In genomic region chr1:65255088-65256050, GRCh38 we compare ENCODE assay signal across 8 cellular contexts. TPM values are rescaled to one million over a fixed set of nuclear protein-coding genes. Genes with fewer than 3 reads are reported as not detected.
A peak's percentile ranks its signal among the peaks of the same experiment; 100 is the strongest.
DNase-seq lines count a peak whose midpoint lies in the region; ATAC-seq and TF ChIP-seq lines count a peak whose summit lies in the region.

No MANE protein-coding gene starts in this region.

- TF ChIP-seq CTCF in PC-9 (conservative IDR thresholded peaks at IDR 0.05) (no peak), type B pancreatic cell (conservative IDR thresholded peaks at IDR 0.05) (no peak)

- H3K9me2 ChIP-seq in PC-9 (ENCODE audit: insufficient read depth) = no peaks in the 10 kb centered on the region; the same call in 1 of the 2 replicates

- no peaks in the 10 kb centered on the region for H3K9me3 Mint-ChIP-seq in memory B cell
- no peaks in the 10 kb centered on the region for H3K9me3 Mint-ChIP-seq in type B pancreatic cell

- peak overlapping the region; percentile 91 for H3K4me2 ChIP-seq in PC-9

- 0 out of 2 replicates have a peak overlapping the region, but pooled peaks have one; percentile 10 for H3K27ac ChIP-seq in PC-9

- no peaks in the 10 kb centered on the region for H3K27me3 ChIP-seq in PC-9 (ENCODE audit: insufficient read depth, low read depth)

- H3K27ac Mint-ChIP-seq in memory B cell = no peak overlapping the region
- H3K27ac Mint-ChIP-seq in type B pancreatic cell = peak overlapping the region; percentile 72

- intact Hi-C loops in Right ventricle myocardium inferior (cut with DNase I) = no loop called here
- intact Hi-C loops in cardiac septum (cut with DNase I) = loop anchor here (2.0 kb wide), 1 partner anchor 53 kb away; the partner anchor contains the start of gene DNAJC6
- intact Hi-C loops in PC-9 (cut with micrococcal nuclease; ENCODE audit: unreplicated experiment) = loop anchor here (2.0 kb wide), 1 partner anchor 53 kb away; the partner anchor contains the start of gene DNAJC6

- H3K79me2 ChIP-seq in PC-9 (ENCODE audit: low read depth) = no peaks in the 10 kb centered on the region

- H3K4me1 ChIP-seq in PC-9 (replicated peaks; ENCODE audit: insufficient read depth) = peaks cover 15% of the 10 kb centered on the region; the same call in 1 of the 2 replicates

- peaks cover 6% of the 10 kb centered on the region; the same call in 1 of the 2 replicates for H3F3A ChIP-seq in PC-9 (ENCODE audit: insufficient read depth, low read depth)

- H3K9me3 ChIP-seq in PC-9 (ENCODE audit: insufficient read depth, low read depth) = no peaks in the 10 kb centered on the region

- H2AFZ ChIP-seq in PC-9 = peak overlapping the region; percentile 89

- H3K27me3 Mint-ChIP-seq in memory B cell (peaks cover 11% of the 10 kb centered on the region), type B pancreatic cell (peaks cover 28% of the 10 kb centered on the region)

- POLR2A ChIA-PET in PC-9 (lab: Charles Lee; ENCODE audit: unreplicated experiment) = no interaction called here

- CTCF ChIA-PET in PC-9 (lab: Charles Lee) = no interaction called here

- BruUV-seq in PC-9 (replicated peaks; lab: Mats Ljungman, UMichigan) = TSS peak; percentile 40

- no peaks in the 10 kb centered on the region for H3K36me3 ChIP-seq in PC-9 (ENCODE audit: low read depth)

- peak; percentile 18 for ATAC-seq in Right ventricle myocardium inferior
- ATAC-seq in memory B cell (ENCODE audit: low read depth) = no peak

- H4K20me1 ChIP-seq in PC-9 (ENCODE audit: insufficient read depth) = no peaks in the 10 kb centered on the region

- no peak for DNase-seq in Right ventricle myocardium inferior (ENCODE audit: missing footprints)
- DNase-seq in cardiac septum (ENCODE audit: low spot score) = no peak
- peak in 1 of 2 experiments; percentile 28 for DNase-seq in PC-9
- peak; percentile 62 for DNase-seq in ecto neural progenitor cell (ENCODE audit: low spot score)
- peak in 1 of 2 donors; percentile 4 for DNase-seq in memory B cell (ENCODE audit: low spot score in 2 of 2)
- DNase-seq in type B pancreatic cell (ENCODE audit: extremely low spot score, unreplicated experiment) = no peak
- no peak for DNase-seq in AG20443 (ENCODE audit: low spot score)
- DNase-seq in ureter (ENCODE audit: low spot score) = no peak

- peaks cover 14% of the 10 kb centered on the region for H3K4me1 Mint-ChIP-seq in memory B cell
- H3K4me1 Mint-ChIP-seq in type B pancreatic cell (ENCODE audit: unreplicated experiment) = peaks cover 15% of the 10 kb centered on the region

- H3K36me3 Mint-ChIP-seq in memory B cell (no peaks in the 10 kb centered on the region), type B pancreatic cell (no peaks in the 10 kb centered on the region)

- H3K4me3 Mint-ChIP-seq in memory B cell (peak overlapping the region; percentile 84), type B pancreatic cell (peak overlapping the region; percentile 95)

- H3K4me3 ChIP-seq in PC-9 = peak overlapping the region; percentile 70

RNA-seq across cellular contexts. Expression of gene DNAJC6, which starts 54.0 kb away (rescaled TPM):
- 2.0 TPM for total RNA-seq in Right ventricle myocardium inferior
- total RNA-seq in cardiac septum = 6.5 TPM
- total RNA-seq in PC-9 (2021) = 11.2 and 15.6 TPM in 2 replicates
- 4.1 and 10.4 TPM in 2 replicates for total RNA-seq in type B pancreatic cell (ENCODE audit: low replicate concordance)
- 3.4 TPM for total RNA-seq in ureter
